Comparison of ENCODE assay signal across 22 cellular contexts in the genomic region with DNA sequence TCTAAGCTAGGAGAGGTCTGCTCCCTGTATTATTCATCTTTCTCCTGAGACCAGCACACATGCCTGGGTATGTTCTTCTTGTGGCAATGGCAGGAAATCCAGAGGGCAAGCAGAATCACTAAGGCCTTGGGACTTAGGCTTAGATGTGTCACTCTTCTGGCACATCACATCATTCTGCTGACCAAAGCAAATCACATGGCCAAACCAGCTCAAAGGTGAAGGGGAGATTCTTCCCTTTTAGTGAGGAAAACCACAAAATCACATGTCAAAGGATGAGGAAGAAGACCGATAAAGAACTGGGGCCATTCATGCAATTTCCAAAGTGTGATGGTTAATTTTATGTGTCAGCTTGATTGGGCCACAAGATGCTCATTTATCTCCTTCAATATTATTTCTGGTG.
"Had no signal": no experiment of that assay in that cellular context is flagged by ENCODE, and none has a peak within 500 bp of the region (broad histone marks: within the 10 kb centered on the region; RNA-seq: fewer than 3 reads in every experiment).

No MANE protein-coding gene starts in this region.

- H3K4me1 Mint-ChIP-seq: stimulated activated naive B cell treated with anti-CD40 and anti-IgM and Interleukin-4, amounts not matched to agents 10 μg/mL and 1 μg/mL and 100 μg/mL, for 72 hours had no signal

- H3K27ac ChIP-seq: ascending aorta, stomach, tibial nerve, VCaP had no signal

- H3K27me3 ChIP-seq: ascending aorta, tibial nerve had no signal

- H3K9me3 ChIP-seq: ascending aorta, tibial nerve had no signal

- ATAC-seq: left cardiac atrium; natural killer cell treated with Interleukin-12 subunit alpha and Interleukin-12 subunit beta and Interleukin-15 and Interleukin-18, amount 100 ng/mL, for 72 hours; right cardiac atrium; stimulated activated naive B cell treated with anti-CD40 and anti-IgM and Interleukin-4, amounts not matched to agents 10 μg/mL and 1 μg/mL and 100 μg/mL, for 72 hours had no signal

- H3K4me3 ChIP-seq: ascending aorta, stomach, tibial nerve had no signal

- H3K4me3 Mint-ChIP-seq: activated naive CD4-positive, alpha-beta T cell treated with anti-CD3 and anti-CD28 coated beads, Interleukin-2, amount 10 ng/mL, durations not matched to agents 7 days and 5 days; activated naive CD8-positive, alpha-beta T cell treated with anti-CD3 and anti-CD28 coated beads, Interleukin-2, amount 10 ng/mL, durations not matched to agents 7 days and 5 days; natural killer cell treated with Interleukin-12 subunit alpha and Interleukin-12 subunit beta and Interleukin-15 and Interleukin-18, amount 100 ng/mL, for 72 hours; stimulated activated naive B cell treated with anti-CD40 and anti-IgM and Interleukin-4, amounts not matched to agents 10 μg/mL and 1 μg/mL and 100 μg/mL, for 72 hours had no signal

- H3K4me1 ChIP-seq: ascending aorta had no signal

- DNase-seq: activated CD4-positive, alpha-beta T cell treated with anti-CD3 and anti-CD28 coated beads for 48 hours; activated CD4-positive, alpha-beta T cell treated with anti-CD3 and anti-CD28 coated beads, Interleukin-2, amount 50 U/mL, for 48 hours; activated CD8-positive, alpha-beta memory T cell treated with anti-CD3 and anti-CD28 coated beads for 24 hours; activated gamma-delta T cell; activated naive CD4-positive, alpha-beta T cell treated with anti-CD3 and anti-CD28 coated beads, Interleukin-2, amount 10 ng/mL, durations not matched to agents 7 days and 5 days; activated naive CD8-positive, alpha-beta T cell treated with anti-CD3 and anti-CD28 coated beads, Interleukin-2, amount 10 ng/mL, durations not matched to agents 7 days and 5 days; activated T-cell treated with anti-CD3 and anti-CD28 coated beads, Interleukin-2, amount 50 U/mL, for 1 hour; central memory CD4-positive, alpha-beta T cell; foreskin fibroblast; head of caudate nucleus; hippocampal formation; left cardiac atrium; mesenchymal stem cell; right cardiac atrium; stimulated activated CD4-positive, alpha-beta T cell treated with anti-CD3 and anti-CD28 coated beads, Interleukin-15, amount 100 ng/mL, for 24 hours; stimulated activated CD4-positive, alpha-beta T cell treated with anti-CD3 and anti-CD28 coated beads, Interleukin-2, amount 100 ng/mL, for 24 hours; stimulated activated naive B cell treated with anti-CD40 and anti-IgM and Interleukin-4, amounts not matched to agents 10 μg/mL and 1 μg/mL and 100 μg/mL, for 72 hours; stomach had no signal

- H3K36me3 ChIP-seq: ascending aorta, stomach, tibial nerve had no signal

- H3K27ac Mint-ChIP-seq: activated naive CD4-positive, alpha-beta T cell treated with anti-CD3 and anti-CD28 coated beads, Interleukin-2, amount 10 ng/mL, durations not matched to agents 7 days and 5 days; activated naive CD8-positive, alpha-beta T cell treated with anti-CD3 and anti-CD28 coated beads, Interleukin-2, amount 10 ng/mL, durations not matched to agents 7 days and 5 days; natural killer cell treated with Interleukin-12 subunit alpha and Interleukin-12 subunit beta and Interleukin-15 and Interleukin-18, amount 100 ng/mL, for 72 hours; stimulated activated naive B cell treated with anti-CD40 and anti-IgM and Interleukin-4, amounts not matched to agents 10 μg/mL and 1 μg/mL and 100 μg/mL, for 72 hours had no signal
